Comparison of ENCODE assay signal across 23 cellular contexts in the genomic region with DNA sequence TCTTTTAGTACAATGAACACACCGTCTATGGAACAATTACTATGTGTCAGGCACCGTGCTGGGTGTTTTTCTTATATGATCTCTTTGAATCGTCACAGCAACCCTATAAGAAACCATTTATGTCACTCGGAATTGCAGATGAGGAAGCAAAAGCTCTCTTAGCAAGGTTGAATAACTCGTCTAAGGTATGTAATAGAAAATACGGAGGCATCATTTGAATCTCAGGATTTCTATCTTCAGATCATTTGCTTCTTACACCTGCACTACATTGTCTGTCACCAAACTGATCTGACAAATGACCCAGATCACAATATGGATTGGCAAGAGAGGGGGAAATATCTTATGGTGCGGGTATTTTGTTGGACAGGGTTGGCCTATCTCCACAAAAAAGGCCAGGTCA.
"Had no signal": no experiment of that assay in that cellular context is flagged by ENCODE, and none has a peak within 500 bp of the region (broad histone marks: within the 10 kb centered on the region; RNA-seq: fewer than 3 reads in every experiment).

No MANE protein-coding gene starts in this region.

- H3K9me3 ChIP-seq: ascending aorta, body of pancreas, SJSA1 had no signal

- ATAC-seq: activated CD8-positive, alpha-beta T cell treated with anti-CD3 and anti-CD28 coated beads, Interleukin-2, amount 10 ng/mL, durations not matched to agents 7 days and 5 days; activated naive CD4-positive, alpha-beta T cell treated with anti-CD3 and anti-CD28 coated beads, Interleukin-2, amount 50 U/mL, for 72 hours; activated naive CD8-positive, alpha-beta T cell treated with anti-CD3 and anti-CD28 coated beads, Interleukin-2, amount 50 U/mL, for 24 hours; body of pancreas; PC-3 had no signal

- H3K27me3 ChIP-seq: ascending aorta, SJSA1 had no signal

- H3K36me3 ChIP-seq: ascending aorta, cardiac muscle cell, SJSA1 had no signal

- H3K4me3 Mint-ChIP-seq: activated CD8-positive, alpha-beta T cell treated with anti-CD3 and anti-CD28 coated beads, Interleukin-2, amount 10 ng/mL, durations not matched to agents 7 days and 5 days; activated naive CD8-positive, alpha-beta T cell treated with anti-CD3 and anti-CD28 coated beads, Interleukin-2, amount 50 U/mL, for 24 hours; T-helper 1 cell treated with Interleukin-12 subunit alpha and Interleukin-12 subunit beta and Interleukin-4 antibody, amounts not matched to agents 30 μg/mL and 1 μg/mL, for 36 hours; WTC11 had no signal

- H3K27ac Mint-ChIP-seq: activated CD8-positive, alpha-beta T cell treated with anti-CD3 and anti-CD28 coated beads, Interleukin-2, amount 10 ng/mL, durations not matched to agents 7 days and 5 days; activated naive CD4-positive, alpha-beta T cell treated with anti-CD3 and anti-CD28 coated beads, Interleukin-2, amount 50 U/mL, for 72 hours; activated naive CD8-positive, alpha-beta T cell treated with anti-CD3 and anti-CD28 coated beads, Interleukin-2, amount 50 U/mL, for 24 hours; T-helper 1 cell treated with Interleukin-12 subunit alpha and Interleukin-12 subunit beta and Interleukin-4 antibody, amounts not matched to agents 30 μg/mL and 1 μg/mL, for 36 hours; WTC11 had no signal

- H3K36me3 Mint-ChIP-seq: activated naive CD4-positive, alpha-beta T cell treated with anti-CD3 and anti-CD28 coated beads, Interleukin-2, amount 50 U/mL, for 72 hours; WTC11 had no signal

- H3K9me3 Mint-ChIP-seq: activated naive CD4-positive, alpha-beta T cell treated with anti-CD3 and anti-CD28 coated beads, Interleukin-2, amount 50 U/mL, for 72 hours; activated naive CD8-positive, alpha-beta T cell treated with anti-CD3 and anti-CD28 coated beads, Interleukin-2, amount 50 U/mL, for 24 hours; T-helper 1 cell treated with Interleukin-12 subunit alpha and Interleukin-12 subunit beta and Interleukin-4 antibody, amounts not matched to agents 30 μg/mL and 1 μg/mL, for 36 hours; WTC11 had no signal

- H3K4me1 ChIP-seq: SJSA1 had no signal

- DNase-seq: activated CD4-positive, alpha-beta T cell treated with anti-CD3 and anti-CD28 coated beads for 48 hours; activated CD4-positive, alpha-beta T cell treated with anti-CD3 and anti-CD28 coated beads, Interleukin-2, amount 50 U/mL, for 4 hours; activated CD4-positive, CD25-positive, alpha-beta regulatory T cell treated with anti-CD3 and anti-CD28 coated beads, Interleukin-2, amount 50 U/mL, for 72 hours; activated CD8-positive, alpha-beta memory T cell treated with anti-CD3 and anti-CD28 coated beads, Interleukin-2, amount 50 U/mL, for 48 hours; activated CD8-positive, alpha-beta T cell treated with anti-CD3 and anti-CD28 coated beads, Interleukin-2, amount 10 ng/mL, durations not matched to agents 7 days and 5 days; activated effector memory CD4-positive, alpha-beta T cell treated with anti-CD3 and anti-CD28 coated beads, Interleukin-2, amount 50 U/mL, for 16 hours; activated naive CD4-positive, alpha-beta T cell treated with Interleukin-2 at 50 U/mL for 16 hours; activated naive CD8-positive, alpha-beta T cell treated with anti-CD3 and anti-CD28 coated beads, Interleukin-2, amount 50 U/mL, for 24 hours; activated T-cell treated with anti-CD3 and anti-CD28 coated beads, Interleukin-2, amount 50 U/mL, for 1 hour; amniotic stem cell; Kasumi-1; NCI-H2107; NCI-H226; NCI-H526; PC-3; SHP77 had no signal

- H3K4me3 ChIP-seq: ascending aorta, body of pancreas, cardiac muscle cell, SJSA1 had no signal

- H3K27ac ChIP-seq: ascending aorta, body of pancreas, cardiac muscle cell, SJSA1 had no signal
